Comparison of ENCODE assay signal across 8 cellular contexts in the genomic region with DNA sequence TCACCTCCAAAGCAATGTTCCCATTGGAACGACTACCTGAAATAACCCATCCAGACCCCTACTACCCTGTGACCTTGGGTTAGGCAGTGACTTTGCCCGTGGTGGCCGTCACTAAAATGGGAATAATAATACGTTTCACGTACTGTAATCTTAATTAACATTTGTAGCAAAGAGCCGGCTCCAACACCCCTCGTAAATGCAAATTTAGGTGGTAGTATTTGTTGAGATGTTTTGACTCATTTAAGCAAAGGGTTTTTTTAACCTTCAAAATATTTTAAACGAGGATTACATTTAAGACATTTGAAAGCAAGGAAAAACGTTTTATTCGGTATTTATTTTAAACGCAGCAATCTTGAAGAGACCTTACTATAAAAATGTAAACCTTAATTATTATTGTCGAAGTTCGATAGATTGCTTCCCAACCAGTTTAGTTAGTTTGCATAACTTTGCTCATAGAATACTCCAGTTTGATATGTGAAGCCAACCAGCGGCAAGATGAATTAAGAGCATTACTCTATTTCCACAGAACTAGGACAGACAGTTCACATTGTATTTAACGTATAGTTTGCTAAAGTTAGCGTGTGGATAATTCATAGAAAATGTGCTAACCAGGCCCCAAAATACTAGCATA. TPM values are rescaled to one million over a fixed set of nuclear protein-coding genes. Genes with fewer than 3 reads are reported as not detected.
DNase-seq lines count a peak whose midpoint lies in the region; ATAC-seq, FAIRE-seq and TF ChIP-seq lines count a peak whose summit lies in the region.

No MANE protein-coding gene starts in this region.

- WGBS in adrenal gland, 4 donors = 0 to 1% (median 0%) methylated on average over 16 of the region's 16 CpGs
- under 1% methylated on average over 16 of the region's 16 CpGs for WGBS in suprapubic skin

- POLR2A ChIA-PET in CD8-positive, alpha-beta T cell (lab: Charles Lee) = interaction anchor here (0.7 to 5.1 kb wide), 11 partner anchors 8 to 1487 kb away, joined by 3 to 44 read pairs (median 10); a partner anchor contains a TSS

- intact Hi-C loops in CD8-positive, alpha-beta T cell (cut with DNase I, micrococcal nuclease) = loop anchor here (1.0 to 10.0 kb wide), 9 partner anchors 17 to 645 kb away; a partner anchor contains a TSS
- intact Hi-C loops in adrenal gland (cut with DNase I) = loop anchor here in 1 of 2 donors (5.0 kb wide), 1 partner anchor 264 kb away; a partner anchor contains a TSS

- peak overlapping the region; percentile 96 for H3K4me3 Mint-ChIP-seq in CD8-positive, alpha-beta T cell

- no peak for DNase-seq in CD8-positive, alpha-beta T cell
- DNase-seq in adrenal gland (no peak), suprapubic skin (ENCODE audit: low spot score in 2 of 2) (no peak), GM12892 (ENCODE audit: insufficient read length) (no peak)
- no peak for DNase-seq in activated CD4-positive, alpha-beta T cell treated with anti-CD3 and anti-CD28 coated beads for 4 hours

- H3K9me3 ChIP-seq in CD8-positive, alpha-beta T cell (ENCODE audit: low read length) = no peaks in the 10 kb centered on the region
- H3K9me3 ChIP-seq in adrenal gland (replicated peaks in 1 of 3) = peaks cover 0 to 9% (median 0%) of the 10 kb centered on the region in 3 donors
- no peaks in the 10 kb centered on the region for H3K9me3 ChIP-seq in suprapubic skin

- H3K27me3 ChIP-seq in CD8-positive, alpha-beta T cell (ENCODE audit: insufficient read depth, low read length) = no peaks in the 10 kb centered on the region
- H3K27me3 ChIP-seq in adrenal gland (no peaks in the 10 kb centered on the region), layer of hippocampus (ENCODE audit: control insufficient read depth, insufficient read depth, low read length) (no peaks in the 10 kb centered on the region), suprapubic skin (no peaks in the 10 kb centered on the region)

- H3K27ac Mint-ChIP-seq in CD8-positive, alpha-beta T cell = peak overlapping the region; percentile 97

- CTCF ChIA-PET in CD8-positive, alpha-beta T cell (lab: Charles Lee) = interaction anchor here (0.8 to 3.8 kb wide), 4 partner anchors 18 to 263 kb away, joined by 3 to 23 read pairs (median 5); no protein-coding TSS in a partner anchor

- TF ChIP-seq EP300 in suprapubic skin (IDR thresholded peaks at IDR 0.05) = no peak

- no peak for TF ChIP-seq CTCF in CD8-positive, alpha-beta T cell (IDR thresholded peaks at IDR 0.05)
- TF ChIP-seq CTCF in adrenal gland (IDR thresholded peaks at IDR 0.05) (no peak), suprapubic skin (IDR thresholded peaks at IDR 0.05) (no peak)

- peaks cover 31% of the 10 kb centered on the region for H3K36me3 Mint-ChIP-seq in CD8-positive, alpha-beta T cell

- H3K9me3 Mint-ChIP-seq in CD8-positive, alpha-beta T cell = no peaks in the 10 kb centered on the region

- H3K4me1 Mint-ChIP-seq in CD8-positive, alpha-beta T cell (ENCODE audit: low read depth) = peaks cover 24% of the 10 kb centered on the region

- H3K4me3 ChIP-seq in CD8-positive, alpha-beta T cell (ENCODE audit: low read depth, low read length) = peak overlapping the region; percentile 85
- H3K4me3 ChIP-seq in adrenal gland (peak overlapping the region in 3 of 4 donors; percentile 89 to 93 (median 93)), suprapubic skin (peak overlapping the region; percentile 88)

- ATAC-seq in CD8-positive, alpha-beta T cell = no peak
- ATAC-seq in HG03139 (IDR thresholded peaks at IDR 0.05; ENCODE audit: unreplicated experiment) (peak; percentile 0), GM19452 (IDR thresholded peaks at IDR 0.05; ENCODE audit: unreplicated experiment) (no peak)

- peak overlapping the region; percentile 90 for H3K27ac ChIP-seq in CD8-positive, alpha-beta T cell (ENCODE audit: low read depth, low read length)
- H3K27ac ChIP-seq in adrenal gland (peak overlapping the region; percentile 90 to 99 (median 98)), layer of hippocampus (ENCODE audit: low read depth, low read length) (peak overlapping the region; percentile 97), suprapubic skin (peak overlapping the region; percentile 100)

- peaks cover 20% of the 10 kb centered on the region for H3K4me1 ChIP-seq in CD8-positive, alpha-beta T cell (ENCODE audit: insufficient read depth, low read length)
- H3K4me1 ChIP-seq in adrenal gland (replicated peaks in 1 of 2) = peaks cover 14 to 43% of the 10 kb centered on the region in 2 donors
- H3K4me1 ChIP-seq in suprapubic skin = peaks cover 46% of the 10 kb centered on the region

- FAIRE-seq in GM12892 (lab: Jason Lieb, UNC) = no peak

- no peaks in the 10 kb centered on the region for H3K36me3 ChIP-seq in CD8-positive, alpha-beta T cell (ENCODE audit: insufficient read depth, low read length)
- H3K36me3 ChIP-seq in adrenal gland (replicated peaks in 1 of 2) (no peaks in the 10 kb centered on the region), suprapubic skin (no peaks in the 10 kb centered on the region)

- TF ChIP-seq POLR2A in adrenal gland (IDR thresholded peaks at IDR 0.05) (no peak), suprapubic skin (IDR thresholded peaks at IDR 0.05) (no peak), GM12892 (IDR thresholded peaks at IDR 0.05; ENCODE audit: low read depth, low read length) (no peak)

- no peaks in the 10 kb centered on the region for H3K27me3 Mint-ChIP-seq in CD8-positive, alpha-beta T cell (ENCODE audit: low read depth)

RNA-seq across cellular contexts. Expression of a gene that starts 1.4 kb away (rescaled TPM):
- total RNA-seq in CD8-positive, alpha-beta T cell = 10 to 100 TPM; 47.9 to 49.7 TPM
- total RNA-seq in adrenal gland = 10 to 100 TPM; 16.5 to 27.2 (median 21.4) TPM
- 10 to 100 TPM in 2 of 3 donors, 1 to 10 TPM in 1; 7.9 to 12.0 (median 10.6) TPM for polyA plus RNA-seq in adrenal gland
- total RNA-seq in suprapubic skin = 10 to 100 TPM; 32.1 to 79.1 (median 41.5) TPM
- polyA plus RNA-seq in GM12892 (2012; ENCODE audit: missing spikeins) = 9.9 TPM
